8 cellular contexts compared by ENCODE assay signal in genomic region chr12:39619316-39619659, GRCh38. TPM values are rescaled to one million over a fixed set of nuclear protein-coding genes. Genes with fewer than 3 reads are reported as not detected.
A peak's percentile ranks its signal among the peaks of the same experiment; 100 is the strongest.
DNase-seq lines count a peak whose midpoint lies in the region; ATAC-seq and TF ChIP-seq lines count a peak whose summit lies in the region.

No MANE protein-coding gene starts in this region.

- BruUV-seq in Panc1 (replicated peaks; lab: Mats Ljungman, UMichigan) = no TSS peak

- peak overlapping the region; percentile 74 for H3K4me2 ChIP-seq in trophoblast cell (ENCODE audit: low read length)

- H3K79me1 ChIP-seq in trophoblast cell (ENCODE audit: low read length) = no peaks in the 10 kb centered on the region

- H3K9me3 ChIP-seq in Panc1 (ENCODE audit: control insufficient read depth, insufficient read depth, low read depth, low read length) (no peaks in the 10 kb centered on the region), esophagus (ENCODE audit: control insufficient read depth in 2 of 2, insufficient read depth in 1 of 2, low read depth in 1 of 2, low read length in 1 of 2) (no peaks in the 10 kb centered on the region), trophoblast cell (ENCODE audit: insufficient read depth, low read depth, low read length) (no peaks in the 10 kb centered on the region)

- CTCF ChIA-PET in Panc1 (lab: Charles Lee) = interaction anchor here (0.7 kb wide), 1 partner anchor 486 kb away, joined by 3 read pairs; the partner anchor contains the start of gene SLC2A13

- H2BK5ac ChIP-seq in trophoblast cell (ENCODE audit: low read depth, low read length, poor library complexity) = no peak overlapping the region

- H4K12ac ChIP-seq in trophoblast cell (ENCODE audit: low read depth, low read length) = no peak overlapping the region

- POLR2A ChIA-PET in Panc1 (lab: Charles Lee) = no interaction called here

- no peak overlapping the region for H3K18ac ChIP-seq in trophoblast cell (ENCODE audit: low read length)

- peak overlapping the region; percentile 67 for H2AFZ ChIP-seq in trophoblast cell (ENCODE audit: insufficient read depth, low read length, poor library complexity)

- TF ChIP-seq CTCF in Panc1 (IDR thresholded peaks at IDR 0.05) = no peak

- H4K8ac ChIP-seq in trophoblast cell (ENCODE audit: low read depth, low read length) = no peak overlapping the region

- no peak overlapping the region for H3K23ac ChIP-seq in trophoblast cell (ENCODE audit: low read length)

- ATAC-seq in HG03045 (IDR thresholded peaks at IDR 0.05; ENCODE audit: unreplicated experiment) = peak; percentile 16
- ATAC-seq in Panc1 = peak; percentile 56

- H2BK120ac ChIP-seq in trophoblast cell (ENCODE audit: insufficient read depth, low read length, poor library complexity) = no peak overlapping the region

- peak overlapping the region; percentile 58 to 82 for H3K4me3 ChIP-seq in Panc1 (ENCODE audit: low read depth in 2 of 2, low read length in 2 of 2)
- H3K4me3 ChIP-seq in esophagus (ENCODE audit: low read depth in 1 of 2, low read length in 2 of 2) = peak overlapping the region; percentile 31 to 56
- no peak overlapping the region for H3K4me3 ChIP-seq in trophoblast cell (ENCODE audit: low read depth, low read length)

- no peak overlapping the region for H2BK12ac ChIP-seq in trophoblast cell (ENCODE audit: low read length)

- DNase-seq in stimulated activated CD4-positive, alpha-beta T cell treated with anti-CD3 and anti-CD28 coated beads, Interleukin-1b, Interleukin-23, amount 100 ng/mL, for 48 hours = peak; percentile 20
- no peak for DNase-seq in stimulated activated CD4-positive, alpha-beta T cell treated with anti-CD3 and anti-CD28 coated beads, Interleukin-2, amount 100 ng/mL, for 48 hours
- DNase-seq in Panc1 (ENCODE audit: low read depth, low spot score) = no peak
- DNase-seq in trophoblast cell = no peak
- DNase-seq in superior temporal gyrus (ENCODE audit: extremely low spot score) = no peak
- no peak for DNase-seq in SHP77 treated with DMSO at 0.1 percent for 48 hours (lab: John Stamatoyannopoulos, UW)

- no peak overlapping the region for H2AK5ac ChIP-seq in trophoblast cell (ENCODE audit: low read length)

- in situ Hi-C loops in Panc1 (cut with HindIII; ENCODE audit: low pct_unique_long_range_greater_than_20kb, low sequenced_read_pairs) = no loop called here

- H3K4ac ChIP-seq in trophoblast cell (ENCODE audit: low read depth, low read length) = no peak overlapping the region

- no peak overlapping the region for H3K14ac ChIP-seq in trophoblast cell (ENCODE audit: low read length)

- no peak overlapping the region for H3K27ac ChIP-seq in Panc1 (ENCODE audit: low read length)
- no peak overlapping the region for H3K27ac ChIP-seq in esophagus (ENCODE audit: low read depth in 2 of 2, low read length in 1 of 2)
- H3K27ac ChIP-seq in trophoblast cell (ENCODE audit: low read depth, low read length) = no peak overlapping the region

- intact Hi-C loops in Panc1 (cut with micrococcal nuclease; ENCODE audit: unreplicated experiment) = loop anchor here (10.0 kb wide), 2 partner anchors 174 to 294 kb away; partner anchors contain the start of gene KIF21A

- H3K27me3 ChIP-seq in Panc1 (ENCODE audit: control insufficient read depth, insufficient read depth, low read length) (peaks cover 3% of the 10 kb centered on the region; the same call in 1 of the 2 replicates), esophagus (ENCODE audit: control insufficient read depth in 1 of 2, insufficient read depth in 2 of 2, low read length in 2 of 2) (no peaks in the 10 kb centered on the region), trophoblast cell (ENCODE audit: insufficient read depth, low read length) (no peaks in the 10 kb centered on the region)

- H4K91ac ChIP-seq in trophoblast cell (ENCODE audit: low read depth, low read length) = no peak overlapping the region

- H3K9ac ChIP-seq in trophoblast cell (ENCODE audit: low read length) = no peak overlapping the region

- H3K4me1 ChIP-seq in Panc1 (ENCODE audit: control insufficient read depth, insufficient read depth, low read length) (peaks cover 7% of the 10 kb centered on the region; the same call in 1 of the 2 replicates), esophagus (ENCODE audit: control insufficient read depth in 2 of 2, insufficient read depth in 2 of 2, low read length in 1 of 2) (peaks cover 0 to 2% of the 10 kb centered on the region in 2 donors), trophoblast cell (ENCODE audit: control insufficient read depth in 1 of 2, insufficient read depth in 2 of 2, low read length in 2 of 2) (no peaks in the 10 kb centered on the region)

- no peaks in the 10 kb centered on the region for H3K79me2 ChIP-seq in trophoblast cell (ENCODE audit: control insufficient read depth, insufficient read depth, low read length, poor library complexity)

- 16 to 18% methylated on average over 10 of the region's 10 CpGs for WGBS in esophagus, 2 donors
- no CpG with 5 or more reads among the region's 10 CpGs for WGBS in trophoblast cell (ENCODE audit: extremely low coverage, insufficient coverage, insufficient read length)

- H3K36me3 ChIP-seq in Panc1 (ENCODE audit: control insufficient read depth, insufficient read depth, low read length) (no peaks in the 10 kb centered on the region), esophagus (ENCODE audit: control insufficient read depth in 2 of 2, insufficient read depth in 2 of 2, low read length in 1 of 2) (no peaks in the 10 kb centered on the region), trophoblast cell (ENCODE audit: control insufficient read depth in 1 of 2, insufficient read depth in 2 of 2, low read length in 2 of 2) (no peaks in the 10 kb centered on the region)

RNA-seq across cellular contexts. Expression of gene ABCD2, which starts 0.3 kb away (rescaled TPM):
- not detected for total RNA-seq in Panc1 (2021; ENCODE audit: unreplicated experiment)
- not detected for polyA plus RNA-seq in Panc1 (2012; ENCODE audit: insufficient read length)
- under 1 TPM; 0.02 to 0.04 TPM for polyA plus RNA-seq in esophagus
- polyA plus RNA-seq in trophoblast cell (2013) = under 0.01 and 0.01 TPM in 2 replicates
